In genomic region chr3:117026401-117026800, GRCh38 we compare ENCODE assay signal across 29 cellular contexts.
DNase-seq lines count a peak whose midpoint lies in the region; ATAC-seq and TF ChIP-seq lines count a peak whose summit lies in the region.
"Had no signal": no experiment of that assay in that cellular context is flagged by ENCODE, and none has a peak within 500 bp of the region (broad histone marks: within the 10 kb centered on the region; RNA-seq: fewer than 3 reads in every experiment).

No MANE protein-coding gene starts in this region.

- H3K27me3 ChIP-seq in neural progenitor cell: no peaks in the 10 kb centered on the region
- H3K27me3 ChIP-seq: BE2C; BLaER1; BLaER1 treated with 17β-estradiol and CSF1 and Interleukin-3, amounts not matched to agents 10 nM and 100 nM had no signal

- H3K27ac Mint-ChIP-seq in neural progenitor cell: peak overlapping the region; percentile 20
- H3K27ac Mint-ChIP-seq: B cell; CD4-positive, alpha-beta memory T cell; CD4-positive, alpha-beta T cell; CD4-positive, CD25-positive, alpha-beta regulatory T cell; CD8-positive, alpha-beta memory T cell; CD8-positive, alpha-beta T cell had no signal

- no peak overlapping the region for H2AFZ ChIP-seq in neural progenitor cell (replicated peaks)

- H3K27ac ChIP-seq in neural progenitor cell: no peak overlapping the region
- H3K27ac ChIP-seq: 22Rv1; A549; BLaER1; BLaER1 treated with 17β-estradiol and CSF1 and Interleukin-3, amounts not matched to agents 10 nM and 100 nM; C4-2B had no signal

- H3K27me3 Mint-ChIP-seq in neural progenitor cell (ENCODE audit: insufficient read depth, low read depth): no peaks in the 10 kb centered on the region
- H3K27me3 Mint-ChIP-seq: B cell; CD4-positive, alpha-beta memory T cell; CD4-positive, alpha-beta T cell; CD4-positive, CD25-positive, alpha-beta regulatory T cell; CD8-positive, alpha-beta memory T cell had no signal

- H3K4me2 ChIP-seq in neural progenitor cell: no peak overlapping the region
- H3K4me2 ChIP-seq: A549; BLaER1; BLaER1 treated with 17β-estradiol and CSF1 and Interleukin-3, amounts not matched to agents 10 nM and 100 nM had no signal

- DNase-seq in neural progenitor cell (ENCODE audit: low spot score) (no peak), sciatic nerve (ENCODE audit: low spot score) (no peak)
- DNase-seq: 8988T; ACHN; AML-193; BE2C; C1 segment of cervical spinal cord; Caco-2; Calu3; CD4-positive, alpha-beta memory T cell; CD4-positive, alpha-beta T cell; CD4-positive, CD25-positive, alpha-beta regulatory T cell; CD8-positive, alpha-beta memory T cell; CD8-positive, alpha-beta T cell; COR-L47; DMS 273 treated with DMSO at 0.1 percent for 48 hours; DMS153; DMS53; DMS79; DMS79 treated with DMSO at 0.1 percent for 48 hours; DND-41; EL had no signal

- no peaks in the 10 kb centered on the region for H3K36me3 Mint-ChIP-seq in neural progenitor cell
- H3K36me3 Mint-ChIP-seq: CD14-positive monocyte; CD4-positive, alpha-beta memory T cell; CD4-positive, CD25-positive, alpha-beta regulatory T cell; CD8-positive, alpha-beta memory T cell; CD8-positive, alpha-beta T cell had no signal

- no peaks in the 10 kb centered on the region for H3F3A ChIP-seq in neural progenitor cell (ENCODE audit: low read depth)

- no peak for ATAC-seq in sciatic nerve
- ATAC-seq: A549; CD8-positive, alpha-beta T cell had no signal

- no peak overlapping the region for H3K4me3 Mint-ChIP-seq in neural progenitor cell
- H3K4me3 Mint-ChIP-seq: B cell; CD14-positive monocyte; CD4-positive, alpha-beta memory T cell; CD4-positive, alpha-beta T cell; CD4-positive, CD25-positive, alpha-beta regulatory T cell; CD8-positive, alpha-beta memory T cell; CD8-positive, alpha-beta T cell had no signal

- TF ChIP-seq CTCF in neural progenitor cell (IDR thresholded peaks at IDR 0.05): no peak

- no peaks in the 10 kb centered on the region for H3K4me1 ChIP-seq in neural progenitor cell
- H3K4me1 ChIP-seq: A549, BLaER1, Caco-2 had no signal

- H3K9ac ChIP-seq in neural progenitor cell: no peak overlapping the region
- H3K9ac ChIP-seq: BLaER1; BLaER1 treated with 17β-estradiol and CSF1 and Interleukin-3, amounts not matched to agents 10 nM and 100 nM had no signal

- H4K20me1 ChIP-seq in neural progenitor cell (ENCODE audit: low read depth): no peaks in the 10 kb centered on the region
- H4K20me1 ChIP-seq: BLaER1; BLaER1 treated with 17β-estradiol and CSF1 and Interleukin-3, amounts not matched to agents 10 nM and 100 nM had no signal

- no peaks in the 10 kb centered on the region for H3K4me1 Mint-ChIP-seq in neural progenitor cell
- H3K4me1 Mint-ChIP-seq: B cell; CD4-positive, alpha-beta memory T cell; CD4-positive, CD25-positive, alpha-beta regulatory T cell; CD8-positive, alpha-beta memory T cell had no signal

- intact Hi-C loops in sciatic nerve (cut with DNase I): no loop called here

- no peak overlapping the region for H3K4me3 ChIP-seq in neural progenitor cell
- H3K4me3 ChIP-seq: A549; BLaER1; BLaER1 treated with 17β-estradiol and CSF1 and Interleukin-3, amounts not matched to agents 10 nM and 100 nM had no signal

- peaks cover 9% of the 10 kb centered on the region for H3K9me3 Mint-ChIP-seq in neural progenitor cell
- H3K9me3 Mint-ChIP-seq: CD4-positive, alpha-beta T cell; CD8-positive, alpha-beta T cell had no signal

- H3K79me2 ChIP-seq in neural progenitor cell (ENCODE audit: low read depth): no peaks in the 10 kb centered on the region

- H3K9me3 ChIP-seq in neural progenitor cell (ENCODE audit: low read depth): no peaks in the 10 kb centered on the region
- H3K9me3 ChIP-seq: A549, BE2C, Caco-2 had no signal

- no peaks in the 10 kb centered on the region for H3K36me3 ChIP-seq in neural progenitor cell
- H3K36me3 ChIP-seq: BE2C; BLaER1; BLaER1 treated with 17β-estradiol and CSF1 and Interleukin-3, amounts not matched to agents 10 nM and 100 nM had no signal
